ENCODE assay signal across 3 cellular contexts in the genomic region with DNA sequence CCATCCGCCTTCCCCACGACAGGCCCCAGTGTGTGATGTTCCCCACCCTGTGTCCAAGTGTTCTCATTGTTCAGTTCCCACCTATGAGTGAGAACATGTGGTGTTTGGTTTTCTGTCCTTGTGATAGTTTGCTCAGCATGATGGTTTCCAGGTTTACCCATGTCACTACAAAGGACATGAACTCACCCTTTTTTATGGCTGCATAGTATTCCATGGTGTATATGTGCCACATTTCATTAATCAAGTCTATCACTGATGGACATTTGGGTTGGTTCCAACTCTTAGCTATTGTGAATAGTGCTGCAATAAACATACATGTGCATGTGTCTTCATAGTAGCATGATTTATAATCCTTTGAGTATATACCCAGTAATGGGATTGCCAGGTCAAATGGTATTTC.
DNase-seq lines count a peak whose midpoint lies in the region; ATAC-seq, FAIRE-seq and TF ChIP-seq lines count a peak whose summit lies in the region.
"Not testable (repeated sequence)": the region's sequence is repeated elsewhere in the genome, so short reads cannot be mapped to it uniquely, and the experiment has no call there.

No MANE protein-coding gene starts in this region.

- H3K36me3 ChIP-seq in HEK293 (ENCODE audit: control insufficient read depth in 2 of 2, insufficient read depth in 1 of 2, low read length in 2 of 2); K562 (ENCODE audit: control insufficient read depth, insufficient read depth, low read length); kidney (ENCODE audit: control insufficient read depth in 1 of 2, insufficient read depth in 2 of 2, low read length in 2 of 2): not testable (repeated sequence)

- not testable (repeated sequence) for H3K79me2 ChIP-seq in K562 (ENCODE audit: control insufficient read depth, insufficient read depth, low read length)

- TF ChIP-seq CTCF in HEK293 (tag by site-specific recombination; IDR thresholded peaks at IDR 0.05); K562 (IDR thresholded peaks at IDR 0.05 in 2 of 3, conservative IDR thresholded peaks at IDR 0.05 in 1 of 3; ENCODE audit: insufficient read depth in 2 of 3, low read depth in 1 of 3, low read length in 3 of 3); kidney (IDR thresholded peaks at IDR 0.05; ENCODE audit: borderline replicate concordance, extremely low read depth, insufficient read depth): not testable (repeated sequence)

- not testable (repeated sequence) for H3K9ac ChIP-seq in K562 (ENCODE audit: insufficient read depth in 1 of 2, low read depth in 2 of 2, low read length in 2 of 2); kidney (ENCODE audit: low read length in 2 of 2)

- not testable (repeated sequence) for H3K4me2 ChIP-seq in K562 (ENCODE audit: insufficient read depth, low read length)

- BruUV-seq in K562 (replicated peaks; lab: Mats Ljungman, UMichigan) = not testable (repeated sequence)

- CTCF ChIA-PET in HEK293 (lab: Yijun Ruan, JAX); K562 (lab: Yijun Ruan, JAX; ENCODE audit: low intra/inter-chr PET ratio): not testable (repeated sequence)

- not testable (repeated sequence) for H4K20me1 ChIP-seq in K562 (replicated peaks; ENCODE audit: control insufficient read depth, insufficient read depth, low read length)

- intact Hi-C loops in K562 (cut with micrococcal nuclease); kidney (cut with DNase I): not testable (repeated sequence)

- H3K9me3 ChIP-seq in HEK293 (ENCODE audit: control insufficient read depth, insufficient read depth, low read depth, low read length); K562 (replicated peaks; ENCODE audit: control insufficient read depth, insufficient read depth, low read depth, low read length); kidney (ENCODE audit: control insufficient read depth in 1 of 2, low read length in 2 of 2): not testable (repeated sequence)

- not testable (repeated sequence) for FAIRE-seq in K562 (lab: Jason Lieb, UNC); kidney (lab: Jason Lieb, UNC)

- not testable (repeated sequence) for TF ChIP-seq POLR2A in K562 (conservative IDR thresholded peaks at IDR 0.05)

- not testable (repeated sequence) for TF ChIP-seq RAD21 in K562 (CRISPR knock-in tag; conservative IDR thresholded peaks at IDR 0.05 in 1 of 2, IDR thresholded peaks at IDR 0.05 in 1 of 2)

- POLR2A ChIA-PET in HEK293 (lab: Yijun Ruan, JAX); K562 (lab: Yijun Ruan, JAX): not testable (repeated sequence)

- not testable (repeated sequence) for H3K27me3 ChIP-seq in K562 (ENCODE audit: control insufficient read depth in 2 of 2, insufficient read depth in 2 of 2, low read length in 2 of 2)

- H3K4me3 ChIP-seq in HEK293 (ENCODE audit: low read depth, low read length); K562; kidney (ENCODE audit: low read length in 2 of 2): not testable (repeated sequence)

- not testable (repeated sequence) for ATAC-seq in K562

- TF ChIP-seq EP300 in K562 (IDR thresholded peaks at IDR 0.05; ENCODE audit: low read length) = not testable (repeated sequence)

- WGBS in K562 (ENCODE audit: insufficient coverage, low coverage, missing lambda C conversion rate) = 0% methylated on average over 2 of the region's 2 CpGs

- H2AFZ ChIP-seq in K562 (ENCODE audit: low read depth, low read length) = not testable (repeated sequence)

- DNase-seq in K562 (ENCODE audit: extremely low read depth in 1 of 4, low spot score in 3 of 4) = not testable (repeated sequence)
- DNase-seq in kidney = peak; percentile 15

- in situ Hi-C loops in K562 (cut with MboI) = not testable (repeated sequence)

- H3K27ac ChIP-seq in HEK293 (ENCODE audit: extremely low read depth, low read depth, low read length); K562 (ENCODE audit: extremely low read depth, low read depth, low read length); kidney (ENCODE audit: low read depth in 2 of 2, low read length in 2 of 2): not testable (repeated sequence)

- H3K9me1 ChIP-seq in K562 (ENCODE audit: control insufficient read depth, insufficient read depth, low read length) = not testable (repeated sequence)

- not testable (repeated sequence) for H3K4me1 ChIP-seq in HEK293 (ENCODE audit: control insufficient read depth, insufficient read depth, low read length); K562 (replicated peaks in 1 of 2; ENCODE audit: control insufficient read depth in 2 of 2, insufficient read depth in 2 of 2, low read length in 2 of 2); kidney (ENCODE audit: control insufficient read depth in 1 of 2, insufficient read depth in 1 of 2, low read depth in 1 of 2, low read length in 2 of 2)

TF ChIP-seq in HEK293, 187 proteins besides CTCF, POLR2A, EP300 and RAD21:
- TF ChIP-seq ZNF146 (tag by site-specific recombination; IDR thresholded peaks at IDR 0.05) = peak; percentile 57; the same call in 1 of the 2 replicates

TF ChIP-seq in K562, 482 proteins besides CTCF, POLR2A, EP300 and RAD21:
- TF ChIP-seq ZNF146 (CRISPR knock-in tag; IDR thresholded peaks at IDR 0.05; ENCODE audit: unreplicated experiment) = peak; percentile 56
TF ChIP-seq in K562: peak in this region for 1; not testable (repeated sequence) for 481.
